ENCODE assay signal across 26 cellular contexts in genomic region chr4:123469696-123470095, GRCh38.
"Had no signal": no experiment of that assay in that cellular context is flagged by ENCODE, and none has a peak within 500 bp of the region (broad histone marks: within the 10 kb centered on the region; RNA-seq: fewer than 3 reads in every experiment).

No MANE protein-coding gene starts in this region.

- H3K4me1 Mint-ChIP-seq: stimulated activated memory B cell treated with anti-CD40 and anti-IgM and Interleukin-4, amounts not matched to agents 10 μg/mL and 1 μg/mL and 100 μg/mL, for 72 hours had no signal

- H3K27me3 ChIP-seq: stomach, suprapubic skin, testis, thyroid gland, tibial artery, tibial nerve, transverse colon, upper lobe of left lung, upper lobe of right lung, uterus, vagina had no signal

- H3K4me3 Mint-ChIP-seq: stimulated activated effector memory CD8-positive, alpha-beta T cell treated with anti-CD3 and anti-CD28 coated beads, Interleukin-12 subunit alpha, Interleukin-12 subunit beta, amount 100 ng/mL, for 72 hours; stimulated activated memory B cell treated with anti-CD40 and anti-IgM and Interleukin-4, amounts not matched to agents 10 μg/mL and 1 μg/mL and 100 μg/mL, for 72 hours; stimulated activated naive B cell treated with anti-CD40 and anti-IgM and Interleukin-4, amounts not matched to agents 10 μg/mL and 1 μg/mL and 100 μg/mL, for 72 hours; stimulated activated naive CD8-positive, alpha-beta T cell treated with anti-CD3 and anti-CD28 coated beads, Interleukin-15, amount 100 ng/mL, for 72 hours; stimulated activated naive CD8-positive, alpha-beta T cell treated with anti-CD3 and anti-CD28 coated beads, Interleukin-15, Interleukin-2, amounts not matched to agents 100 ng/mL and 50 ng/mL, for 24 hours; type B pancreatic cell had no signal

- H3K27ac ChIP-seq: stomach, suprapubic skin, testis, thoracic aorta, thyroid gland, tibial artery, tibial nerve, transverse colon, upper lobe of left lung, upper lobe of right lung, uterus, vagina had no signal

- ATAC-seq: stimulated activated memory B cell treated with anti-CD40 and anti-IgM and Interleukin-4, amounts not matched to agents 10 μg/mL and 1 μg/mL and 100 μg/mL, for 72 hours; stimulated activated naive B cell treated with anti-CD40 and anti-IgM and Interleukin-4, amounts not matched to agents 10 μg/mL and 1 μg/mL and 100 μg/mL, for 72 hours; stimulated activated naive CD8-positive, alpha-beta T cell treated with anti-CD3 and anti-CD28 coated beads, Interleukin-15, amount 100 ng/mL, for 72 hours; stimulated activated naive CD8-positive, alpha-beta T cell treated with anti-CD3 and anti-CD28 coated beads, Interleukin-15, Interleukin-2, amounts not matched to agents 100 U/mL and 50 U/mL, for 24 hours; upper lobe of right lung had no signal

- H3K27me3 Mint-ChIP-seq: stimulated activated memory B cell treated with anti-CD40 and anti-IgM and Interleukin-4, amounts not matched to agents 10 μg/mL and 1 μg/mL and 100 μg/mL, for 72 hours; stimulated activated naive B cell treated with anti-CD40 and anti-IgM and Interleukin-4, amounts not matched to agents 10 μg/mL and 1 μg/mL and 100 μg/mL, for 72 hours; stimulated activated naive CD8-positive, alpha-beta T cell treated with anti-CD3 and anti-CD28 coated beads, Interleukin-15, amount 100 ng/mL, for 72 hours; stimulated activated naive CD8-positive, alpha-beta T cell treated with anti-CD3 and anti-CD28 coated beads, Interleukin-15, Interleukin-2, amounts not matched to agents 100 ng/mL and 50 ng/mL, for 24 hours had no signal

- H3K27ac Mint-ChIP-seq: stimulated activated effector memory CD8-positive, alpha-beta T cell treated with anti-CD3 and anti-CD28 coated beads, Interleukin-12 subunit alpha, Interleukin-12 subunit beta, amount 100 ng/mL, for 72 hours; stimulated activated memory B cell treated with anti-CD40 and anti-IgM and Interleukin-4, amounts not matched to agents 10 μg/mL and 1 μg/mL and 100 μg/mL, for 72 hours; stimulated activated naive B cell treated with anti-CD40 and anti-IgM and Interleukin-4, amounts not matched to agents 10 μg/mL and 1 μg/mL and 100 μg/mL, for 72 hours; stimulated activated naive CD8-positive, alpha-beta T cell treated with anti-CD3 and anti-CD28 coated beads, Interleukin-15, amount 100 ng/mL, for 72 hours; type B pancreatic cell had no signal

- H3K36me3 ChIP-seq: stomach, suprapubic skin, thoracic aorta, thyroid gland, tibial artery, tibial nerve, transverse colon, upper lobe of left lung, upper lobe of right lung, uterus, vagina had no signal

- H3K36me3 Mint-ChIP-seq: stimulated activated effector memory CD8-positive, alpha-beta T cell treated with anti-CD3 and anti-CD28 coated beads, Interleukin-12 subunit alpha, Interleukin-12 subunit beta, amount 100 ng/mL, for 72 hours; stimulated activated memory B cell treated with anti-CD40 and anti-IgM and Interleukin-4, amounts not matched to agents 10 μg/mL and 1 μg/mL and 100 μg/mL, for 72 hours; stimulated activated naive B cell treated with anti-CD40 and anti-IgM and Interleukin-4, amounts not matched to agents 10 μg/mL and 1 μg/mL and 100 μg/mL, for 72 hours; type B pancreatic cell had no signal

- DNase-seq: stimulated activated CD4-positive, alpha-beta T cell treated with anti-CD3 and anti-CD28 coated beads, Interleukin-2, amount 100 ng/mL, for 48 hours; stimulated activated CD4-positive, alpha-beta T cell treated with anti-CD3 and anti-CD28 coated beads, Interleukin-4, amount 100 ng/mL, for 24 hours; stimulated activated CD4-positive, alpha-beta T cell treated with anti-CD3 and anti-CD28 coated beads, Interleukin-4, amount 100 ng/mL, for 4 hours; stimulated activated CD8-positive, alpha-beta memory T cell treated with anti-CD3 and anti-CD28 coated beads, Interleukin-4, amount 100 ng/mL, for 48 hours; stimulated activated naive B cell treated with anti-CD40 and anti-IgM and Interleukin-4, amounts not matched to agents 10 μg/mL and 1 μg/mL and 100 μg/mL, for 72 hours; stimulated activated naive CD4-positive, alpha-beta T cell; stimulated activated naive CD4-positive, alpha-beta T cell treated with Interleukin-2 at 50 U/mL for 16 hours; stimulated activated naive CD8-positive, alpha-beta T cell treated with anti-CD3 and anti-CD28 coated beads, Interleukin-15, amount 100 ng/mL, for 72 hours; stimulated activated naive CD8-positive, alpha-beta T cell treated with anti-CD3 and anti-CD28 coated beads, Interleukin-15, Interleukin-2, amounts not matched to agents 100 U/mL and 50 U/mL, for 24 hours; stomach; substantia nigra; testis; thyroid gland; tibial artery; transverse colon; upper lobe of left lung; upper lobe of right lung; uterus had no signal

- H3K4me1 ChIP-seq: stomach, suprapubic skin, testis, thyroid gland, tibial artery, tibial nerve, transverse colon, upper lobe of left lung, upper lobe of right lung, uterus, vagina had no signal

- H3K4me3 ChIP-seq: stomach, suprapubic skin, testis, thoracic aorta, thyroid gland, tibial artery, tibial nerve, transverse colon, upper lobe of left lung, upper lobe of right lung, uterus, vagina had no signal

- H3K9me3 Mint-ChIP-seq: stimulated activated effector memory CD8-positive, alpha-beta T cell treated with anti-CD3 and anti-CD28 coated beads, Interleukin-12 subunit alpha, Interleukin-12 subunit beta, amount 100 ng/mL, for 72 hours; stimulated activated memory B cell treated with anti-CD40 and anti-IgM and Interleukin-4, amounts not matched to agents 10 μg/mL and 1 μg/mL and 100 μg/mL, for 72 hours; stimulated activated naive B cell treated with anti-CD40 and anti-IgM and Interleukin-4, amounts not matched to agents 10 μg/mL and 1 μg/mL and 100 μg/mL, for 72 hours; type B pancreatic cell had no signal

- H3K9me3 ChIP-seq: stomach, suprapubic skin, testis, thoracic aorta, thyroid gland, tibial artery, tibial nerve, transverse colon, upper lobe of left lung, upper lobe of right lung, uterus, vagina had no signal
